In genomic region chr12:115203661-115204060, GRCh38 we compare ENCODE assay signal across 21 cellular contexts.
DNase-seq lines count a peak whose midpoint lies in the region; ATAC-seq and TF ChIP-seq lines count a peak whose summit lies in the region.
"Had no signal": no experiment of that assay in that cellular context is flagged by ENCODE, and none has a peak within 500 bp of the region (broad histone marks: within the 10 kb centered on the region; RNA-seq: fewer than 3 reads in every experiment).

No MANE protein-coding gene starts in this region.

- peak; percentile 44 for DNase-seq in Daoy (ENCODE audit: low read depth)
- DNase-seq in OCI-M1 (lab: John Stamatoyannopoulos, UW): peak; percentile 30
- peak; percentile 83 for DNase-seq in fibroblast of mammary gland (ENCODE audit: low read depth)
- DNase-seq in renal cortical epithelial cell (ENCODE audit: low read depth): peak; percentile 19
- no peak for DNase-seq in left lung
- no peak for DNase-seq in stimulated activated CD4-positive, alpha-beta T cell treated with anti-CD3 and anti-CD28 coated beads, Interleukin-2, amount 100 ng/mL, for 24 hours
- no peak for DNase-seq in 8988T
- DNase-seq: activated CD4-positive, alpha-beta T cell treated with anti-CD3 and anti-CD28 coated beads for 48 hours; activated CD8-positive, alpha-beta memory T cell treated with anti-CD3 and anti-CD28 coated beads, Interleukin-2, amount 10 ng/mL, durations not matched to agents 7 days and 5 days; activated naive CD8-positive, alpha-beta T cell treated with anti-CD3 and anti-CD28 coated beads, Interleukin-2, amount 50 U/mL, for 24 hours; caudate nucleus; DND-41; H7; left ventricle myocardium inferior; mucosa of descending colon; NCI-H1048; NCI-H2029 treated with DMSO at 0.1 percent for 48 hours; stimulated activated naive B cell treated with anti-CD40 and anti-IgM and Interleukin-4, amounts not matched to agents 10 μg/mL and 1 μg/mL and 100 μg/mL, for 72 hours had no signal

- no peaks in the 10 kb centered on the region for H3K9me3 ChIP-seq in left lung
- H3K9me3 ChIP-seq: left ventricle myocardium inferior, mucosa of descending colon, neutrophil had no signal

- H3K36me3 ChIP-seq in left lung: no peaks in the 10 kb centered on the region
- H3K36me3 ChIP-seq: left ventricle myocardium inferior, neutrophil had no signal

- H3K4me1 ChIP-seq in left lung: no peaks in the 10 kb centered on the region
- H3K4me1 ChIP-seq: left ventricle myocardium inferior had no signal

- H3K4me3 ChIP-seq in fibroblast of mammary gland (ENCODE audit: control insufficient read depth, low read depth, low read length) (no peak overlapping the region), left lung (no peak overlapping the region)
- H3K4me3 ChIP-seq: left ventricle myocardium inferior, mucosa of descending colon had no signal

- no peak for TF ChIP-seq CTCF in fibroblast of mammary gland (conservative IDR thresholded peaks at IDR 0.05; ENCODE audit: control insufficient read depth, insufficient read depth, low read depth, low read length)
- no peak for TF ChIP-seq CTCF in left lung (IDR thresholded peaks at IDR 0.05)

- intact Hi-C loops in left lung (cut with DNase I): no loop called here

- no peak overlapping the region for H3K27ac ChIP-seq in left lung
- H3K27ac ChIP-seq: left ventricle myocardium inferior, neutrophil, RWPE1 had no signal

- H3K27me3 ChIP-seq in left lung: no peaks in the 10 kb centered on the region
- H3K27me3 ChIP-seq: neutrophil had no signal

- ATAC-seq in GM21390 (IDR thresholded peaks at IDR 0.05; ENCODE audit: unreplicated experiment): no peak
- no peak for ATAC-seq in left lung
- ATAC-seq: activated CD8-positive, alpha-beta memory T cell treated with anti-CD3 and anti-CD28 coated beads, Interleukin-2, amount 10 ng/mL, durations not matched to agents 7 days and 5 days; activated naive CD8-positive, alpha-beta T cell treated with anti-CD3 and anti-CD28 coated beads, Interleukin-2, amount 50 U/mL, for 24 hours; mucosa of descending colon; stimulated activated naive B cell treated with anti-CD40 and anti-IgM and Interleukin-4, amounts not matched to agents 10 μg/mL and 1 μg/mL and 100 μg/mL, for 72 hours had no signal

Comparison
In these comparisons a context has a peak if more than half of its experiments do, and no peak if none do; other contexts are left out.
1. DNase-seq: peak in Daoy (single experiment), OCI-M1 (single experiment), fibroblast of mammary gland (single experiment) and renal cortical epithelial cell (single experiment); none in left lung (0 of 2), stimulated activated CD4-positive, alpha-beta T cell treated with anti-CD3 and anti-CD28 coated beads, Interleukin-2, amount 100 ng/mL, for 24 hours (0 of 2) and 8988T (single experiment).